ENCODE assay signal across 23 cellular contexts in the genomic region with DNA sequence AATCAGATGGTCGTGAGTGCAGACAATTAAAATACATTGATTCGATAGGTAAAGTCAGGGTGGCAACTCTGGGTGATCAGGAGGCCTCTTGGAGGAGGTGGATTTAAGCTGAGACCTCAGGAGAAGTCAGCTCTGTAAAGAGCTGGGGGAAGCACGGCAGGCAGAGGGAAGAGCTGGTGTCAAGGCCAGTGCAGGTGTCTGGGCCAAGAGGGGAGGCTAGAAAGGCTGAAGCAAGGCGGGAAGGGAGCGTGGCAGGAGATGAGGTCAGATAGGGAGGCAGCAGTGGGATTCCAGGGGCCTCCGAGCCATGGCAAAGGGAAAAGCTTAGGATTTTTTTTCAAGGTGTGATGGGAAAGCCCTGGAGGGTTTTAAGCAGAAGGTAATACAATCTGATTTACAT.
"Had no signal": no experiment of that assay in that cellular context is flagged by ENCODE, and none has a peak within 500 bp of the region (broad histone marks: within the 10 kb centered on the region; RNA-seq: fewer than 3 reads in every experiment).

No MANE protein-coding gene starts in this region.

- H3K27ac ChIP-seq: cardiac muscle cell had no signal

- H3K9me3 Mint-ChIP-seq: activated B cell treated with CpG ODN at 0.5 μM for 24 hours; activated CD4-positive, alpha-beta T cell treated with anti-CD3 and anti-CD28 coated beads, Interleukin-2, amount 10 ng/mL, durations not matched to agents 24 days and 14 days; activated naive CD4-positive, alpha-beta T cell treated with anti-CD3 and anti-CD28 coated beads, Interleukin-2, amount 50 U/mL, for 24 hours had no signal

- H3K27ac Mint-ChIP-seq: activated B cell treated with CpG ODN at 0.5 μM for 24 hours; activated CD4-positive, alpha-beta T cell treated with anti-CD3 and anti-CD28 coated beads, Interleukin-2, amount 10 ng/mL, durations not matched to agents 24 days and 14 days; activated naive CD4-positive, alpha-beta T cell treated with anti-CD3 and anti-CD28 coated beads, Interleukin-2, amount 50 U/mL, for 24 hours; T-helper 17 cell had no signal

- H3K4me1 Mint-ChIP-seq: activated CD4-positive, alpha-beta T cell treated with anti-CD3 and anti-CD28 coated beads, Interleukin-2, amount 10 ng/mL, durations not matched to agents 24 days and 14 days; activated naive CD4-positive, alpha-beta T cell treated with anti-CD3 and anti-CD28 coated beads, Interleukin-2, amount 50 U/mL, for 24 hours had no signal

- FAIRE-seq: astrocyte had no signal

- H3K27me3 ChIP-seq: cardiac muscle cell had no signal

- H3K36me3 ChIP-seq: cardiac muscle cell had no signal

- H3K27me3 Mint-ChIP-seq: activated naive CD4-positive, alpha-beta T cell treated with anti-CD3 and anti-CD28 coated beads, Interleukin-2, amount 50 U/mL, for 24 hours had no signal

- H3K4me3 ChIP-seq: cardiac muscle cell had no signal

- DNase-seq: activated B cell treated with CpG ODN at 0.5 μM for 24 hours; activated CD4-positive, alpha-beta T cell treated with anti-CD3 and anti-CD28 coated beads for 1 hour; activated CD4-positive, alpha-beta T cell treated with anti-CD3 and anti-CD28 coated beads, Interleukin-2, amount 10 ng/mL, durations not matched to agents 24 days and 14 days; activated CD4-positive, alpha-beta T cell treated with anti-CD3 and anti-CD28 coated beads, Interleukin-2, amount 50 U/mL, for 48 hours; activated CD8-positive, alpha-beta memory T cell treated with anti-CD3 and anti-CD28 coated beads, Interleukin-2, amount 50 U/mL, for 48 hours; activated effector memory CD4-positive, alpha-beta T cell treated with Interleukin-2 at 50 U/mL for 16 hours; activated naive CD4-positive, alpha-beta T cell; activated T-cell treated with anti-CD3 and anti-CD28 coated beads, Interleukin-2, amount 50 U/mL, for 1 hour; amniotic stem cell; Kasumi-1; KBM-7; NCI-H1105 treated with DMSO at 0.1 percent for 48 hours; NCI-H1436 treated with DMSO at 0.1 percent for 48 hours; NCI-H187; NCI-H2171 treated with DMSO at 0.1 percent for 48 hours; NCI-H226; SIG-M5; T-helper 17 cell; T-helper 9 cell had no signal

- H3K4me3 Mint-ChIP-seq: activated B cell treated with CpG ODN at 0.5 μM for 24 hours; activated CD4-positive, alpha-beta T cell treated with anti-CD3 and anti-CD28 coated beads, Interleukin-2, amount 10 ng/mL, durations not matched to agents 24 days and 14 days; activated naive CD4-positive, alpha-beta T cell treated with anti-CD3 and anti-CD28 coated beads, Interleukin-2, amount 50 U/mL, for 24 hours; brain; T-helper 17 cell had no signal

- H3K36me3 Mint-ChIP-seq: activated naive CD4-positive, alpha-beta T cell treated with anti-CD3 and anti-CD28 coated beads, Interleukin-2, amount 50 U/mL, for 24 hours; brain had no signal

- ATAC-seq: T-helper 17 cell had no signal
